ENCODE assay signal across 11 cellular contexts in genomic region chr22:40180403-40180802, GRCh38. TPM values are rescaled to one million over a fixed set of nuclear protein-coding genes. Genes with fewer than 3 reads are reported as not detected.
DNase-seq lines count a peak whose midpoint lies in the region; ATAC-seq, FAIRE-seq and TF ChIP-seq lines count a peak whose summit lies in the region.
"Had no signal": no experiment of that assay in that cellular context is flagged by ENCODE, and none has a peak within 500 bp of the region (broad histone marks: within the 10 kb centered on the region; RNA-seq: fewer than 3 reads in every experiment).

No MANE protein-coding gene starts in this region.

- 64% methylated on average over 2 of the region's 4 CpGs; no CpG with 5 or more reads in 1 of the 2 experiments for WGBS in mesodermal cell (ENCODE audit: insufficient coverage in 2 of 2), 2 experiments
- 44 to 57% (median 56%) methylated on average over 4 of the region's 4 CpGs for WGBS in small intestine, 3 donors

- H3K27ac ChIP-seq in ACC112 (ENCODE audit: low read depth, low read length): no peak overlapping the region
- H3K27ac ChIP-seq in astrocyte (ENCODE audit: low read depth, low read length): no peak overlapping the region
- peak overlapping the region; percentile 3 for H3K27ac ChIP-seq in mesodermal cell (ENCODE audit: low read depth, low read length, severe bottlenecking)
- H3K27ac ChIP-seq in small intestine (ENCODE audit: low read depth in 1 of 2, low read length in 1 of 2): peak overlapping the region in 1 of 2 donors; percentile 27

- DNase-seq in HAP-1 (ENCODE audit: low spot score in 2 of 2) (no peak), astrocyte (ENCODE audit: low read depth) (no peak), small intestine (no peak), GM12891 (ENCODE audit: insufficient read length, low spot score) (no peak), DMS114 treated with DMSO at 0.1 percent for 48 hours (lab: John Stamatoyannopoulos, UW; ENCODE audit: unreplicated experiment) (no peak)
- DNase-seq: GDM1, kidney had no signal

- no peak for TF ChIP-seq CTCF in astrocyte (IDR thresholded peaks at IDR 0.05; ENCODE audit: insufficient read depth, low read depth, low read length)

- H2AFZ ChIP-seq in ACC112 (ENCODE audit: low read length, unreplicated experiment): no peak overlapping the region
- H2AFZ ChIP-seq in astrocyte (ENCODE audit: low read depth, low read length): no peak overlapping the region

- H3K27me3 ChIP-seq in ACC112 (ENCODE audit: insufficient read depth, low read length) (no peaks in the 10 kb centered on the region), HAP-1 (ENCODE audit: low read depth) (no peaks in the 10 kb centered on the region), astrocyte (ENCODE audit: insufficient read depth, low read length) (no peaks in the 10 kb centered on the region), small intestine (ENCODE audit: control insufficient read depth in 2 of 2, insufficient read depth in 2 of 2, low read length in 2 of 2) (no peaks in the 10 kb centered on the region)

- FAIRE-seq in astrocyte (lab: Jason Lieb, UNC): no peak
- FAIRE-seq in small intestine (lab: Jason Lieb, UNC): no peak
- FAIRE-seq in GM12891 (lab: Jason Lieb, UNC): no peak
- FAIRE-seq: kidney had no signal

- peak overlapping the region; percentile 97 for H3K9ac ChIP-seq in astrocyte (ENCODE audit: low read length)

- H3K4me2 ChIP-seq in astrocyte (ENCODE audit: low read length): peak overlapping the region; percentile 96

- H3K4me1 ChIP-seq in ACC112 (ENCODE audit: control insufficient read depth, insufficient read depth, low read length, unreplicated experiment) (peaks cover 25% of the 10 kb centered on the region), HAP-1 (peaks cover 47% of the 10 kb centered on the region), astrocyte (ENCODE audit: insufficient read depth, low read length) (peaks cover 43% of the 10 kb centered on the region), mesodermal cell (ENCODE audit: control insufficient read depth, insufficient read depth, low read length, poor library complexity, severe bottlenecking) (peaks cover 44% of the 10 kb centered on the region), small intestine (ENCODE audit: control insufficient read depth in 2 of 2, insufficient read depth in 1 of 2, low read depth in 1 of 2, low read length in 1 of 2) (peaks cover 14 to 21% of the 10 kb centered on the region in 2 donors)

- no peak for ATAC-seq in GM18868 (IDR thresholded peaks at IDR 0.05; ENCODE audit: unreplicated experiment)
- ATAC-seq: Right ventricle myocardium inferior had no signal

- H3K79me2 ChIP-seq in ACC112 (ENCODE audit: control insufficient read depth, insufficient read depth, low read length, unreplicated experiment) (peaks cover 73% of the 10 kb centered on the region), astrocyte (ENCODE audit: insufficient read depth, low read length) (peaks cover 75% of the 10 kb centered on the region)

- no peak overlapping the region for H3K27ac Mint-ChIP-seq in astrocyte (ENCODE audit: unreplicated experiment)

- H3K36me3 Mint-ChIP-seq in astrocyte (ENCODE audit: low read depth, unreplicated experiment): no peaks in the 10 kb centered on the region

- H3K9me3 ChIP-seq in HAP-1 (no peaks in the 10 kb centered on the region), astrocyte (ENCODE audit: insufficient read depth, low read depth, low read length) (no peaks in the 10 kb centered on the region), mesodermal cell (ENCODE audit: control insufficient read depth, low read length) (no peaks in the 10 kb centered on the region), small intestine (ENCODE audit: control insufficient read depth, low read depth) (no peaks in the 10 kb centered on the region)

- no peak for TF ChIP-seq POLR2A in GM12891 (IDR thresholded peaks at IDR 0.05; ENCODE audit: low read depth, low read length)

- H3K27me3 Mint-ChIP-seq in astrocyte (ENCODE audit: low read depth, unreplicated experiment): no peaks in the 10 kb centered on the region

- in situ Hi-C loops in HAP-1 (cut with MboI; ENCODE audit: low sequenced_read_pairs): loop anchor here (10.0 kb wide), 1 partner anchor 136 kb away; no protein-coding TSS in a partner anchor

- H3K9me3 Mint-ChIP-seq in astrocyte (ENCODE audit: unreplicated experiment): no peaks in the 10 kb centered on the region

- H3K4me3 ChIP-seq in ACC112 (ENCODE audit: low read depth, low read length) (peak overlapping the region; percentile 94), HAP-1 (peak overlapping the region; percentile 52; the same call in 1 of the 2 replicates), astrocyte (ENCODE audit: insufficient read depth, low read depth, low read length) (peak overlapping the region; percentile 96), mesodermal cell (ENCODE audit: extremely low read depth, insufficient read depth, low read length, poor library complexity, severe bottlenecking) (peak overlapping the region; percentile 63), small intestine (ENCODE audit: low read depth in 1 of 2, low read length in 2 of 2) (peak overlapping the region in 1 of 2 donors; percentile 2)

- peaks cover 56% of the 10 kb centered on the region for H4K20me1 ChIP-seq in astrocyte (ENCODE audit: insufficient read depth, low read length)

- H3K4me1 Mint-ChIP-seq in astrocyte (ENCODE audit: low read depth, unreplicated experiment): peaks cover 50% of the 10 kb centered on the region

- H3K36me3 ChIP-seq in ACC112 (ENCODE audit: insufficient read depth, low read length) (no peaks in the 10 kb centered on the region), HAP-1 (replicated peaks) (no peaks in the 10 kb centered on the region), astrocyte (ENCODE audit: insufficient read depth, low read length) (no peaks in the 10 kb centered on the region), mesodermal cell (ENCODE audit: control insufficient read depth, insufficient read depth, low read length) (no peaks in the 10 kb centered on the region), small intestine (ENCODE audit: control insufficient read depth in 2 of 2, insufficient read depth in 2 of 2, low read length in 2 of 2) (no peaks in the 10 kb centered on the region)

- H3K4me3 Mint-ChIP-seq in astrocyte (ENCODE audit: unreplicated experiment): peak overlapping the region; percentile 97

TF ChIP-seq in GM12891, 5 proteins besides CTCF, POLR2A, EP300 and RAD21:
- TF ChIP-seq POLR2AphosphoS5 (IDR thresholded peaks at IDR 0.05; ENCODE audit: low read depth, low read length) (no peak), TAF1 (IDR thresholded peaks at IDR 0.05; ENCODE audit: low read depth, low read length) (no peak), PAX5 (IDR thresholded peaks at IDR 0.05; ENCODE audit: insufficient read depth, low read length, severe bottlenecking) (no peak), POU2F2 (IDR thresholded peaks at IDR 0.05; ENCODE audit: low read depth, low read length) (no peak), SPI1 (IDR thresholded peaks at IDR 0.05; ENCODE audit: low read depth, low read length) (no peak)

RNA-seq across cellular contexts. Expression of gene TNRC6B, which starts 2.7 kb away (rescaled TPM):
- total RNA-seq in astrocyte: 45.2 and 51.2 TPM in 2 replicates
- polyA plus RNA-seq in mesodermal cell (2013, experiment 1 of 2): 16.7 TPM
- 19.4 TPM for polyA plus RNA-seq in mesodermal cell (2013, experiment 2 of 2)
- 1 to 10 TPM; 2.2 to 9.6 (median 3.5) TPM for polyA plus RNA-seq in small intestine
- 6.6 TPM for polyA plus RNA-seq in GM12891 (2012; ENCODE audit: low read depth, missing spikeins)
